Comparison of ENCODE assay signal across 5 cellular contexts in genomic region chr16:33990488-33990887, GRCh38.
DNase-seq lines count a peak whose midpoint lies in the region; ATAC-seq, FAIRE-seq and TF ChIP-seq lines count a peak whose summit lies in the region.
"Not testable (repeated sequence)": the region's sequence is repeated elsewhere in the genome, so short reads cannot be mapped to it uniquely, and the experiment has no call there.

No MANE protein-coding gene starts in this region.

- not testable (repeated sequence) for TF ChIP-seq CTCF in bronchial epithelial cell (IDR thresholded peaks at IDR 0.05; ENCODE audit: insufficient read depth, low read length, severe bottlenecking); heart left ventricle (IDR thresholded peaks at IDR 0.05); gastrocnemius medialis (IDR thresholded peaks at IDR 0.05 in 4 of 5, conservative IDR thresholded peaks at IDR 0.05 in 1 of 5)

- H3K27me3 ChIP-seq in bronchial epithelial cell (ENCODE audit: control insufficient read depth, insufficient read depth, low read length); heart left ventricle; gastrocnemius medialis: not testable (repeated sequence)

- intact Hi-C loops in Right ventricle myocardium inferior (cut with DNase I); heart left ventricle (cut with DNase I); left ventricle myocardium superior (cut with micrococcal nuclease); gastrocnemius medialis (cut with DNase I; ENCODE audit: low total_unique reads): not testable (repeated sequence)

- in situ Hi-C loops in gastrocnemius medialis (cut with MboI; ENCODE audit: low sequenced_read_pairs in 4 of 4) = not testable (repeated sequence)

- H3K27ac ChIP-seq in heart left ventricle, gastrocnemius medialis: not testable (repeated sequence)

- ATAC-seq in Right ventricle myocardium inferior (peak; percentile 52), heart left ventricle (peak in 3 of 4 donors; percentile 3 to 51 (median 33)), left ventricle myocardium superior (peak; percentile 46), gastrocnemius medialis (peak; percentile 40 to 51)

- not testable (repeated sequence) for H3K9me3 ChIP-seq in heart left ventricle, gastrocnemius medialis

- not testable (repeated sequence) for TF ChIP-seq POLR2A in heart left ventricle (IDR thresholded peaks at IDR 0.05); gastrocnemius medialis (IDR thresholded peaks at IDR 0.05)

- not testable (repeated sequence) for H3K36me3 ChIP-seq in bronchial epithelial cell (ENCODE audit: control insufficient read depth, insufficient read depth, low read length); heart left ventricle; gastrocnemius medialis

- WGBS in heart left ventricle, 4 donors = no CpG with 5 or more reads among the region's 18 CpGs

- not testable (repeated sequence) for H3K4me3 ChIP-seq in bronchial epithelial cell (ENCODE audit: low read depth, low read length); heart left ventricle; gastrocnemius medialis

- not testable (repeated sequence) for DNase-seq in bronchial epithelial cell (ENCODE audit: low read depth); Right ventricle myocardium inferior (ENCODE audit: missing footprints); heart left ventricle; left ventricle myocardium superior; gastrocnemius medialis

- H3K4me1 ChIP-seq in heart left ventricle, gastrocnemius medialis: not testable (repeated sequence)

- peak; percentile 13 for FAIRE-seq in bronchial epithelial cell (lab: Jason Lieb, UNC)
